ENCODE assay signal across 20 cellular contexts in the genomic region with DNA sequence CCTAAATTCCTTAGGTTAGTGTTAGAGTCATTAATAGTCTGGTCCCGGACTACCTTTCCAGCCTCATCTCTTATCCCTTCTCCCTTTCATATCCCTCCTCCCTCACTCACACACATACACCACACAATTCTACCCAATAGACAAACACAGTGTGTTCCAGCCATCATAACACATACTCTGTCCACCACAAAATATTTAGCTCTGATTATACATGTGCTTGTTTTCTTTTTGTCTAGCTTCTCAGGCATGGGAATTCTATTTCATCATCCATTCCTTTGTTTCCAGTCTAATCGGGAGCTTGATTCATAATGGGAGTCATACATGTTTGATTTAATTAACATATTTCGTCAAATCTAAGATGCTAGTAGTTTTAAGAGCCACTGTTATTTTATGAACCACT.
"Had no signal": no experiment of that assay in that cellular context is flagged by ENCODE, and none has a peak within 500 bp of the region (broad histone marks: within the 10 kb centered on the region; RNA-seq: fewer than 3 reads in every experiment).

No MANE protein-coding gene starts in this region.

- H3K27ac ChIP-seq: cardiac muscle cell, foreskin keratinocyte, neural progenitor cell, parathyroid adenoma, thyroid gland had no signal

- H2AFZ ChIP-seq: neural progenitor cell, parathyroid adenoma had no signal

- H3K27me3 ChIP-seq: cardiac muscle cell, neural progenitor cell, thyroid gland had no signal

- H3K9ac ChIP-seq: neural progenitor cell, parathyroid adenoma had no signal

- DNase-seq: activated CD4-positive, alpha-beta T cell treated with anti-CD3 and anti-CD28 coated beads, Interleukin-2, amount 50 U/mL, for 1 hour; activated CD8-positive, alpha-beta memory T cell treated with anti-CD3 and anti-CD28 coated beads for 24 hours; activated gamma-delta T cell treated with Interleukin-2 at 50 U/mL for 16 hours; amygdala; foreskin keratinocyte; glutamatergic neuron; stimulated activated CD4-positive, alpha-beta T cell treated with anti-CD3 and anti-CD28 coated beads, Interleukin-2, amount 100 ng/mL, for 48 hours; T-helper 9 cell; thyroid gland had no signal

- ATAC-seq: activated CD4-positive, CD25-positive, alpha-beta regulatory T cell treated with anti-CD3 and anti-CD28 coated beads, Interleukin-2, amount 50 U/mL, for 24 hours; esophagus mucosa; foreskin keratinocyte; stimulated activated memory B cell treated with anti-CD40 and anti-IgM and Interleukin-4, amounts not matched to agents 10 μg/mL and 1 μg/mL and 100 μg/mL, for 72 hours had no signal

- H3K79me2 ChIP-seq: parathyroid adenoma had no signal

- H3K36me3 ChIP-seq: cardiac muscle cell, neural progenitor cell, thyroid gland had no signal

- H3K4me1 ChIP-seq: foreskin keratinocyte, neural progenitor cell, parathyroid adenoma, thyroid gland had no signal

- H3K9me3 ChIP-seq: thyroid gland had no signal

- FAIRE-seq: colon, endometrium, urothelium cell line had no signal

- H3K36me3 Mint-ChIP-seq: activated naive CD8-positive, alpha-beta T cell; neural progenitor cell; stimulated activated memory B cell treated with anti-CD40 and anti-IgM and Interleukin-4, amounts not matched to agents 10 μg/mL and 1 μg/mL and 100 μg/mL, for 72 hours had no signal

- H3K27ac Mint-ChIP-seq: activated naive CD8-positive, alpha-beta T cell; neural progenitor cell; stimulated activated memory B cell treated with anti-CD40 and anti-IgM and Interleukin-4, amounts not matched to agents 10 μg/mL and 1 μg/mL and 100 μg/mL, for 72 hours had no signal

- H3K4me3 Mint-ChIP-seq: activated naive CD8-positive, alpha-beta T cell; neural progenitor cell; stimulated activated memory B cell treated with anti-CD40 and anti-IgM and Interleukin-4, amounts not matched to agents 10 μg/mL and 1 μg/mL and 100 μg/mL, for 72 hours had no signal

- H3K4me1 Mint-ChIP-seq: neural progenitor cell; stimulated activated memory B cell treated with anti-CD40 and anti-IgM and Interleukin-4, amounts not matched to agents 10 μg/mL and 1 μg/mL and 100 μg/mL, for 72 hours had no signal

- H3K4me3 ChIP-seq: cardiac muscle cell, lung, neural progenitor cell, thyroid gland had no signal

- H3K4me2 ChIP-seq: neural progenitor cell had no signal
